Comparison of ENCODE assay signal across 27 cellular contexts in the genomic region with DNA sequence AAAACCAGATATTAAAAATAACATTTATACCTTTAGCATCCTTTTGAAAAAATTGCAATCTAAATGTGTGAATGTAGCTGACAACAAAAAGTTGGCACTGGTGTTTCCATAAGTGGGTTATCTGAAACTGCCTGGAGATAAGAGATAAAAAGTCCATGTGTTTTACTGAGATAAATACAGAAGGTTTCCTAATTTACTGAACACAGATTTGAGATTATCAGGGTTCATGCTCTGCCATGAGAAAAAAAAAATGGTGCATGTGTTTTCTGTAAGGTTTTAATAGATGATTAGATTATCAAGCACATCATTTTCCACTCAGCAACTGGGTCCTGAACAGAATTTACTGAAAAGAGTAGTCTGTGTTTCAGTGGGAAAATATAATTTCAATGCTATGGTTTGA.
"Had no signal": no experiment of that assay in that cellular context is flagged by ENCODE, and none has a peak within 500 bp of the region (broad histone marks: within the 10 kb centered on the region; RNA-seq: fewer than 3 reads in every experiment).

No MANE protein-coding gene starts in this region.

- FAIRE-seq: endothelial cell of umbilical vein, frontal cortex had no signal

- H3K36me3 ChIP-seq: colonic mucosa, esophagus squamous epithelium, heart right ventricle, WERI-Rb-1 had no signal

- H3K27ac ChIP-seq: body of pancreas, colonic mucosa, epithelial cell of prostate, esophagus squamous epithelium, heart right ventricle, WERI-Rb-1 had no signal

- H3K27me3 ChIP-seq: body of pancreas, colonic mucosa, esophagus squamous epithelium, heart right ventricle had no signal

- H3K9me3 ChIP-seq: body of pancreas, colonic mucosa had no signal

- H3K4me1 ChIP-seq: body of pancreas, colonic mucosa, esophagus squamous epithelium, heart right ventricle had no signal

- ATAC-seq: activated CD4-positive, CD25-positive, alpha-beta regulatory T cell treated with anti-CD3 and anti-CD28 coated beads, Interleukin-2, amount 50 U/mL, for 24 hours; activated CD8-positive, alpha-beta T cell treated with anti-CD3 and anti-CD28 coated beads for 36 hours; activated T-cell treated with anti-CD3 and anti-CD28 coated beads, Interleukin-2, amount 50 U/mL, for 4 hours; activated T-helper 17 cell treated with anti-CD3 and anti-CD28 coated beads, Interleukin-2, amount 50 U/mL, for 72 hours; body of pancreas; heart right ventricle had no signal

- H3K4me3 ChIP-seq: body of pancreas, colonic mucosa, esophagus squamous epithelium, heart right ventricle had no signal

- DNase-seq: activated B cell treated with CpG ODN at 0.5 μM for 24 hours; activated CD4-positive, alpha-beta T cell treated with anti-CD3 and anti-CD28 coated beads for 48 hours; activated CD4-positive, alpha-beta T cell treated with anti-CD3 and anti-CD28 coated beads, Interleukin-2, amount 50 U/mL, for 1 hour; activated CD4-positive, alpha-beta T cell treated with anti-CD3 and anti-CD28 coated beads, Interleukin-2, amount 50 U/mL, for 48 hours; activated CD8-positive, alpha-beta memory T cell treated with anti-CD3 and anti-CD28 coated beads for 24 hours; activated CD8-positive, alpha-beta T cell treated with anti-CD3 and anti-CD28 coated beads for 36 hours; activated effector memory CD4-positive, alpha-beta T cell treated with Interleukin-2 at 50 U/mL for 16 hours; activated gamma-delta T cell treated with Interleukin-2 at 50 U/mL for 16 hours; activated naive CD4-positive, alpha-beta T cell treated with anti-CD3 and anti-CD28 coated beads, Interleukin-2, amount 50 U/mL, for 16 hours; activated naive CD4-positive, alpha-beta T cell treated with Interleukin-2 at 50 U/mL for 16 hours; activated T-cell treated with anti-CD3 and anti-CD28 coated beads, Interleukin-2, amount 50 U/mL, for 4 hours; amygdala; aorta; body of pancreas; caudate nucleus; colonic mucosa; effector CD8-positive, alpha-beta T cell; esophagus squamous epithelium; foreskin fibroblast; heart right ventricle; T-helper 2 cell; WERI-Rb-1 had no signal
